23 cellular contexts compared by ENCODE assay signal in the genomic region with DNA sequence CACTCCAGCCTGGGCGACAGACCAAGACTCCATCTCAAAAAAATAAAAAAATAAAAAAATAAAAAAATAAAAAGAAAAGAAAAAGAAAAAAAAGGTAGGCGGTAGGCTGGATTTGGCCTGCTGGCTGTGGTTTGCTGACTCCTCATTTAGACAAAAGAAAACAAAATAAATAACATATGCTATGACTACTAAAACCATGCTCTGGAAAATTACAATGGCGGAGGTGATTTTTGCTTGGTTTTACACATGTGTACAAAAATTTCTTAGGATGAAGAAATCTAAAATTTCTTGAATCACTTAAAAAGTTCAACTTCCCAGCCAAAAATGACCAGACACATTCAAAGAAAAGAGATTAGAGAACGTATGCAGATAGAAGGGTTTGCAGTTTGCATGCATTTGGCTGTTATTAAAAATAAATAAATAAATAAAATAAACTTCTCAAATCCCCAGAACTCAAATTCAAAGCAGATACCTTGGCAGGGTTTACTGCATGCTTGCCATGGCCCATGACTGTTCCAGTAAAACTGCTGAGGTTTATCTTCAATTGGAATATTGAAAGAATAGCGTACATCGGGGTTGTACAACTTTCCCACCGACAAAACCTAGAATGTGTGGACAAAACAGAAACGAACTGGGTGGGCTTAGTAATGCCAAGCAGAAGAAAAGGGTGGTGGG.
"Had no signal": no experiment of that assay in that cellular context is flagged by ENCODE, and none has a peak within 500 bp of the region (broad histone marks: within the 10 kb centered on the region; RNA-seq: fewer than 3 reads in every experiment).

No MANE protein-coding gene starts in this region.

- H3K27me3 Mint-ChIP-seq: memory B cell; stimulated activated naive CD8-positive, alpha-beta T cell treated with anti-CD3 and anti-CD28 coated beads, Interleukin-15, amount 100 ng/mL, for 72 hours had no signal

- H3K27me3 ChIP-seq: dorsolateral prefrontal cortex, foreskin keratinocyte, gastroesophageal sphincter, heart left ventricle, hepatocyte, ovary, right lobe of liver, thyroid gland had no signal

- H3K4me1 ChIP-seq: foreskin keratinocyte, gastroesophageal sphincter, right lobe of liver, thyroid gland had no signal

- H3K36me3 ChIP-seq: ovary, right lobe of liver had no signal

- DNase-seq: dorsolateral prefrontal cortex; effector CD4-positive, alpha-beta T cell; foreskin keratinocyte; heart left ventricle; kidney; natural killer cell; occipital lobe; ovary; right lobe of liver; small intestine; stimulated activated CD4-positive, alpha-beta T cell treated with anti-CD3 and anti-CD28 coated beads, Interleukin-15, amount 100 ng/mL, for 24 hours; stimulated activated CD4-positive, alpha-beta T cell treated with anti-CD3 and anti-CD28 coated beads, Interleukin-2, amount 100 ng/mL, for 48 hours; stimulated activated naive CD4-positive, alpha-beta T cell; stimulated activated naive CD8-positive, alpha-beta T cell treated with anti-CD3 and anti-CD28 coated beads, Interleukin-15, amount 100 ng/mL, for 72 hours; thyroid gland; trophoblast cell had no signal

- H3K27ac ChIP-seq: dorsolateral prefrontal cortex, epithelial cell of prostate, foreskin keratinocyte, gastroesophageal sphincter, heart left ventricle, hepatocyte, ovary, right lobe of liver, thyroid gland had no signal

- H3K4me3 ChIP-seq: dorsolateral prefrontal cortex, gastroesophageal sphincter, heart left ventricle, hepatocyte, lung, ovary, right lobe of liver, thyroid gland had no signal

- H3K4me3 Mint-ChIP-seq: memory B cell; natural killer cell; stimulated activated naive CD8-positive, alpha-beta T cell treated with anti-CD3 and anti-CD28 coated beads, Interleukin-15, amount 100 ng/mL, for 72 hours had no signal

- ATAC-seq: esophagus mucosa; foreskin keratinocyte; gastroesophageal sphincter; heart left ventricle; left lobe of liver; natural killer cell; right lobe of liver; stimulated activated naive CD8-positive, alpha-beta T cell treated with anti-CD3 and anti-CD28 coated beads, Interleukin-15, amount 100 ng/mL, for 72 hours had no signal

- H3K4me1 Mint-ChIP-seq: memory B cell; natural killer cell; stimulated activated naive CD8-positive, alpha-beta T cell treated with anti-CD3 and anti-CD28 coated beads, Interleukin-15, amount 100 ng/mL, for 72 hours had no signal

- H3K27ac Mint-ChIP-seq: memory B cell; natural killer cell; stimulated activated naive CD8-positive, alpha-beta T cell treated with anti-CD3 and anti-CD28 coated beads, Interleukin-15, amount 100 ng/mL, for 72 hours had no signal

- H3K9me3 ChIP-seq: gastroesophageal sphincter, heart left ventricle, ovary, right lobe of liver, thyroid gland had no signal

- H3K36me3 Mint-ChIP-seq: memory B cell, natural killer cell had no signal
